In the genomic region with DNA sequence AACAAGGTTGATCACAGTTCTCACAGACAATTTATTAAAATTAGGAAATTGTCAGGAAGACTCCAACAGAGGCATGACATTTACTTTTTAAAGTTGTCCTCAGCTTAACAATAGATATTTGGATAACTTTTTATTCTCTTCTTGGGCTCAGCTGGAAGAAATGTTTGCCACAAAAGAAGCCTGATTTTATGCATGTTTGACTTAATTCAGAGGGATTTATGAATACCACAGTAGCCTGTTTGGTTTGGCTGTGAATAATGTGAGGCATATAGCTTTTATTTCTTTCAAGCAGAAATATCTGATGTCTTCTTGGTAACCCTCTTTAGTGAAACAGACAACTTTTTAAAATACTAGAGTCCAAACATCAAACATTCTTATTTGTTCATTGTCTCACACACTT, we compare ENCODE assay signal across 24 cellular contexts.
A peak's percentile ranks its signal among the peaks of the same experiment; 100 is the strongest.
DNase-seq lines count a peak whose midpoint lies in the region; ATAC-seq, FAIRE-seq and TF ChIP-seq lines count a peak whose summit lies in the region.
"Had no signal": no experiment of that assay in that cellular context is flagged by ENCODE, and none has a peak within 500 bp of the region (broad histone marks: within the 10 kb centered on the region; RNA-seq: fewer than 3 reads in every experiment).

No MANE protein-coding gene starts in this region.

- H3K4me3 ChIP-seq in A673 (ENCODE audit: low read depth, low read length, poor library complexity, severe bottlenecking) (no peak overlapping the region), HUES6 (ENCODE audit: low read depth, low read length) (no peak overlapping the region), astrocyte (ENCODE audit: insufficient read depth, low read depth, low read length) (no peak overlapping the region), endodermal cell (ENCODE audit: low read length) (no peak overlapping the region)
- H3K4me3 ChIP-seq: A549, BLaER1, GM12878, GM23248 had no signal

- H3K27ac ChIP-seq in A673 (ENCODE audit: low read depth, low read length, poor library complexity, severe bottlenecking): no peak overlapping the region
- 0 out of 2 replicates have a peak overlapping the region, but pooled peaks have one; percentile 51 for H3K27ac ChIP-seq in HUES6 (ENCODE audit: low read depth, low read length)
- H3K27ac ChIP-seq in astrocyte (ENCODE audit: low read depth, low read length): no peak overlapping the region
- H3K27ac ChIP-seq in endodermal cell (ENCODE audit: low read depth, low read length): peak overlapping the region; percentile 78
- H3K27ac ChIP-seq: 22Rv1, A549, BLaER1, GM23248, HL-60 had no signal

- H3K9ac ChIP-seq in HUES6 (ENCODE audit: low read length): no peak overlapping the region
- no peak overlapping the region for H3K9ac ChIP-seq in astrocyte (ENCODE audit: low read length)
- H3K9ac ChIP-seq in endodermal cell (ENCODE audit: extremely low read depth, low read length, poor library complexity, severe bottlenecking): no peak overlapping the region
- H3K9ac ChIP-seq: BLaER1, GM23248 had no signal

- H3K9me3 ChIP-seq in A673 (ENCODE audit: low read depth, low read length, poor library complexity, severe bottlenecking) (no peaks in the 10 kb centered on the region), HUES6 (ENCODE audit: control insufficient read depth, insufficient read depth, low read depth, low read length) (no peaks in the 10 kb centered on the region), astrocyte (ENCODE audit: insufficient read depth, low read depth, low read length) (no peaks in the 10 kb centered on the region), endodermal cell (ENCODE audit: control insufficient read depth, low read length) (no peaks in the 10 kb centered on the region)
- H3K9me3 ChIP-seq: A549, BLaER1 had no signal

- H3K4me1 ChIP-seq in A673 (ENCODE audit: insufficient read depth, low read length, poor library complexity, severe bottlenecking): no peaks in the 10 kb centered on the region
- peaks cover 11% of the 10 kb centered on the region for H3K4me1 ChIP-seq in HUES6 (ENCODE audit: control insufficient read depth, insufficient read depth, low read length)
- H3K4me1 ChIP-seq in astrocyte (ENCODE audit: insufficient read depth, low read length): no peaks in the 10 kb centered on the region
- peaks cover 2% of the 10 kb centered on the region for H3K4me1 ChIP-seq in endodermal cell (ENCODE audit: control insufficient read depth, insufficient read depth, low read length)
- H3K4me1 ChIP-seq: A549, BLaER1 had no signal

- H3K4me2 ChIP-seq in astrocyte (ENCODE audit: low read length): no peak overlapping the region
- H3K4me2 ChIP-seq: A549, BLaER1 had no signal

- no peaks in the 10 kb centered on the region for H3K9me3 Mint-ChIP-seq in astrocyte (ENCODE audit: unreplicated experiment)
- H3K9me3 Mint-ChIP-seq in endodermal cell: peaks cover 1% of the 10 kb centered on the region
- peaks cover 0 to 6% of the 10 kb centered on the region in 2 donors for H3K9me3 Mint-ChIP-seq in activated T-cell treated with anti-CD3 and anti-CD28 coated beads, Interleukin-2, amount 50 U/mL, for 72 hours
- H3K9me3 Mint-ChIP-seq: CD8-positive, alpha-beta T cell had no signal

- H3K27me3 ChIP-seq in A673 (replicated peaks; ENCODE audit: insufficient read depth, low read depth, low read length, poor library complexity) (peaks cover 4% of the 10 kb centered on the region), HUES6 (ENCODE audit: control insufficient read depth, insufficient read depth, low read length) (no peaks in the 10 kb centered on the region), astrocyte (ENCODE audit: insufficient read depth, low read length) (no peaks in the 10 kb centered on the region), endodermal cell (ENCODE audit: control insufficient read depth, insufficient read depth, low read length, poor library complexity, severe bottlenecking) (no peaks in the 10 kb centered on the region)
- H3K27me3 ChIP-seq: BLaER1 had no signal

- no peak for ATAC-seq in activated T-cell treated with anti-CD3 and anti-CD28 coated beads, Interleukin-2, amount 50 U/mL, for 72 hours (replicated peaks in 1 of 2)
- ATAC-seq in GM18519 (IDR thresholded peaks at IDR 0.05; ENCODE audit: low FRiP score, unreplicated experiment) (no peak), GM18858 (IDR thresholded peaks at IDR 0.05; ENCODE audit: unreplicated experiment) (no peak)
- ATAC-seq: A549; CD8-positive, alpha-beta T cell; GM12878; HCT116 had no signal

- CTCF ChIA-PET in A673 (lab: Charles Lee): no interaction called here

- no peaks in the 10 kb centered on the region for H3K79me2 ChIP-seq in astrocyte (ENCODE audit: insufficient read depth, low read length)

- no peaks in the 10 kb centered on the region for H4K20me1 ChIP-seq in astrocyte (ENCODE audit: insufficient read depth, low read length)
- H4K20me1 ChIP-seq: BLaER1 had no signal

- H3K27ac Mint-ChIP-seq in astrocyte (ENCODE audit: unreplicated experiment) (no peak overlapping the region), endodermal cell (no peak overlapping the region)
- no peak overlapping the region for H3K27ac Mint-ChIP-seq in activated T-cell treated with anti-CD3 and anti-CD28 coated beads, Interleukin-2, amount 50 U/mL, for 72 hours
- H3K27ac Mint-ChIP-seq: CD14-positive monocyte; CD8-positive, alpha-beta T cell; HFFc6 had no signal

- H2AFZ ChIP-seq in astrocyte (ENCODE audit: low read depth, low read length): no peak overlapping the region
- H2AFZ ChIP-seq: GM23248 had no signal

- no peak for TF ChIP-seq CTCF in A673 (conservative IDR thresholded peaks at IDR 0.05; ENCODE audit: low read depth, low read length)
- TF ChIP-seq CTCF in astrocyte (IDR thresholded peaks at IDR 0.05; ENCODE audit: insufficient read depth, low read depth, low read length): no peak
- no peak for TF ChIP-seq CTCF in endodermal cell (conservative IDR thresholded peaks at IDR 0.05)

- POLR2A ChIA-PET in A673 (lab: Charles Lee; ENCODE audit: low non-redundant PET): no interaction called here

- H3K36me3 ChIP-seq in A673 (ENCODE audit: insufficient read depth, low read length, poor library complexity, severe bottlenecking): no peaks in the 10 kb centered on the region
- H3K36me3 ChIP-seq in HUES6 (ENCODE audit: control insufficient read depth, insufficient read depth, low read length): no peaks in the 10 kb centered on the region
- H3K36me3 ChIP-seq in astrocyte (ENCODE audit: insufficient read depth, low read length): no peaks in the 10 kb centered on the region
- H3K36me3 ChIP-seq in endodermal cell (ENCODE audit: control insufficient read depth, insufficient read depth, low read length): no peaks in the 10 kb centered on the region
- H3K36me3 ChIP-seq: BLaER1 had no signal

- H3K4me1 Mint-ChIP-seq in astrocyte (ENCODE audit: low read depth, unreplicated experiment): no peaks in the 10 kb centered on the region
- H3K4me1 Mint-ChIP-seq in endodermal cell: no peaks in the 10 kb centered on the region
- H3K4me1 Mint-ChIP-seq in activated T-cell treated with anti-CD3 and anti-CD28 coated beads, Interleukin-2, amount 50 U/mL, for 72 hours (ENCODE audit: low read depth): no peaks in the 10 kb centered on the region
- H3K4me1 Mint-ChIP-seq: CD14-positive monocyte had no signal

- intact Hi-C loops in A673 (cut with micrococcal nuclease; ENCODE audit: unreplicated experiment): no loop called here

- H3K36me3 Mint-ChIP-seq in astrocyte (ENCODE audit: low read depth, unreplicated experiment): no peaks in the 10 kb centered on the region
- no peaks in the 10 kb centered on the region for H3K36me3 Mint-ChIP-seq in endodermal cell (ENCODE audit: low read depth)
- H3K36me3 Mint-ChIP-seq in activated T-cell treated with anti-CD3 and anti-CD28 coated beads, Interleukin-2, amount 50 U/mL, for 72 hours (ENCODE audit: insufficient read depth in 2 of 2): no peaks in the 10 kb centered on the region
- H3K36me3 Mint-ChIP-seq: CD14-positive monocyte; CD8-positive, alpha-beta T cell had no signal

- no TSS peak for BruUV-seq in A673 (replicated peaks; lab: Mats Ljungman, UMichigan)

- no peak for FAIRE-seq in astrocyte (lab: Jason Lieb, UNC)
- FAIRE-seq: A549, GM12878, H54 had no signal

- H3K27me3 Mint-ChIP-seq in astrocyte (ENCODE audit: low read depth, unreplicated experiment) (no peaks in the 10 kb centered on the region), endodermal cell (ENCODE audit: insufficient read depth) (no peaks in the 10 kb centered on the region)
- H3K27me3 Mint-ChIP-seq in activated T-cell treated with anti-CD3 and anti-CD28 coated beads, Interleukin-2, amount 50 U/mL, for 72 hours (ENCODE audit: low read depth): no peaks in the 10 kb centered on the region

- H3K4me3 Mint-ChIP-seq in astrocyte (ENCODE audit: unreplicated experiment) (no peak overlapping the region), endodermal cell (no peak overlapping the region)
- H3K4me3 Mint-ChIP-seq in activated T-cell treated with anti-CD3 and anti-CD28 coated beads, Interleukin-2, amount 50 U/mL, for 72 hours: no peak overlapping the region
- H3K4me3 Mint-ChIP-seq: CD14-positive monocyte; CD8-positive, alpha-beta T cell; HFFc6 had no signal

- DNase-seq in A673 (ENCODE audit: low spot score) (peak; percentile 37), astrocyte (ENCODE audit: low read depth) (peak; percentile 12), endodermal cell (no peak), NCI-H1417 (lab: John Stamatoyannopoulos, UW) (no peak)
- DNase-seq in activated T-cell treated with anti-CD3 and anti-CD28 coated beads, Interleukin-2, amount 50 U/mL, for 72 hours: no peak
- DNase-seq: CD8-positive, alpha-beta T cell; COR-L47; DMS 273 treated with DMSO at 0.1 percent for 48 hours; DMS53; DND-41; EL; GM23248; HFFc6 had no signal

Comparison
In these comparisons a context has a peak if more than half of its experiments do, and no peak if none do; other contexts are left out.
1. DNase-seq: peak in A673 (single experiment) and astrocyte (single experiment); none in endodermal cell (single experiment), activated T-cell treated with anti-CD3 and anti-CD28 coated beads, Interleukin-2, amount 50 U/mL, for 72 hours (0 of 2) and NCI-H1417 (0 of 3).
2. H3K27ac ChIP-seq: peak in HUES6 (single experiment) and endodermal cell (single experiment); none in A673 (single experiment) and astrocyte (single experiment).